Comparison of ENCODE assay signal across 5 cellular contexts in genomic region chr4:186659456-186659855, GRCh38.
A peak's percentile ranks its signal among the peaks of the same experiment; 100 is the strongest.
DNase-seq lines count a peak whose midpoint lies in the region; ATAC-seq, FAIRE-seq and TF ChIP-seq lines count a peak whose summit lies in the region.
"Not testable (repeated sequence)": the region's sequence is repeated elsewhere in the genome, so short reads cannot be mapped to it uniquely, and the experiment has no call there.

No MANE protein-coding gene starts in this region.

- H3K27me3 ChIP-seq in colonic mucosa, pancreas: not testable (repeated sequence)

- H3K9me3 ChIP-seq in colonic mucosa, mucosa of descending colon, pancreas: not testable (repeated sequence)

- intact Hi-C loops in colonic mucosa (cut with DNase I); pancreas (cut with DNase I): not testable (repeated sequence)
- intact Hi-C loops in mucosa of descending colon (cut with DNase I, micrococcal nuclease): loop anchor here in 1 of 2 donors (10.0 kb wide), 1 partner anchor 45 kb away; no protein-coding TSS in a partner anchor

- not testable (repeated sequence) for FAIRE-seq in pancreas (lab: Jason Lieb, UNC)

- 63 to 67% methylated on average over 16 of the region's 16 CpGs for WGBS in pancreas, 2 donors

- not testable (repeated sequence) for H3K36me3 ChIP-seq in colonic mucosa; mucosa of descending colon (ENCODE audit: low read depth); pancreas

- DNase-seq in DMS53 (lab: John Stamatoyannopoulos, UW) (peak; percentile 56), NCI-H774 (lab: John Stamatoyannopoulos, UW) (peak; percentile 13), colonic mucosa (peak; percentile 40), mucosa of descending colon (peak; percentile 65 to 73 (median 73))
- DNase-seq in pancreas: not testable (repeated sequence)

- H3K27ac ChIP-seq in colonic mucosa: peak overlapping the region; percentile 30
- H3K27ac ChIP-seq in pancreas: not testable (repeated sequence)

- not testable (repeated sequence) for TF ChIP-seq CTCF in colonic mucosa (IDR thresholded peaks at IDR 0.05); mucosa of descending colon (IDR thresholded peaks at IDR 0.05); pancreas (IDR thresholded peaks at IDR 0.05)

- not testable (repeated sequence) for H3K4me3 ChIP-seq in colonic mucosa, mucosa of descending colon, pancreas

- peak overlapping the region in 1 of 2 donors; percentile 2 for H3K9ac ChIP-seq in colonic mucosa (ENCODE audit: low read depth in 2 of 2, low read length in 2 of 2)

- ATAC-seq in mucosa of descending colon (peak; percentile 79), pancreas (peak in 3 of 4 donors; percentile 36 to 48 (median 37))

- not testable (repeated sequence) for H3K4me1 ChIP-seq in colonic mucosa, pancreas
- peaks cover 20% of the 10 kb centered on the region for H3K4me1 ChIP-seq in mucosa of descending colon (ENCODE audit: low read depth)
